Comparison of ENCODE assay signal across 2 cellular contexts in genomic region chr1:1317420-1317819, GRCh38.
TF ChIP-seq lines count a peak whose summit lies in the region.

No MANE protein-coding gene starts in this region.

TF ChIP-seq in GM23338, 12 proteins besides CTCF, POLR2A, EP300 and RAD21:
- TF ChIP-seq STAT1 (IDR thresholded peaks at IDR 0.05; ENCODE audit: unreplicated experiment) (no peak), ZNF462 (CRISPR knock-in tag; IDR thresholded peaks at IDR 0.05) (no peak), POLR2AphosphoS5 (IDR thresholded peaks at IDR 0.05; ENCODE audit: low read depth) (no peak), EZH2phosphoT487 (IDR thresholded peaks at IDR 0.05; ENCODE audit: unreplicated experiment) (no peak), EZH2 (IDR thresholded peaks at IDR 0.05; ENCODE audit: low read depth, unreplicated experiment) (no peak), CREB1 (CRISPR knock-in tag; IDR thresholded peaks at IDR 0.05; ENCODE audit: low read depth) (no peak), ETS1 (IDR thresholded peaks at IDR 0.05) (no peak), JUNB (IDR thresholded peaks at IDR 0.05; ENCODE audit: unreplicated experiment) (no peak), ZNF331 (CRISPR knock-in tag; IDR thresholded peaks at IDR 0.05; ENCODE audit: low read depth) (no peak), REST (IDR thresholded peaks at IDR 0.05; ENCODE audit: unreplicated experiment) (no peak), NANOG (IDR thresholded peaks at IDR 0.05; ENCODE audit: borderline replicate concordance) (no peak), ZNF114 (CRISPR knock-in tag; IDR thresholded peaks at IDR 0.05) (no peak)

TF ChIP-seq in WTC11, 78 proteins besides CTCF, POLR2A, EP300 and RAD21:
- no peak for TF ChIP-seq ATF6 (CRISPR knock-in tag; IDR thresholded peaks at IDR 0.05)
- TF ChIP-seq ATF1 (CRISPR knock-in tag; IDR thresholded peaks at IDR 0.05), result no peak
TF ChIP-seq in WTC11: peak in this region for 0.
